In the genomic region with DNA sequence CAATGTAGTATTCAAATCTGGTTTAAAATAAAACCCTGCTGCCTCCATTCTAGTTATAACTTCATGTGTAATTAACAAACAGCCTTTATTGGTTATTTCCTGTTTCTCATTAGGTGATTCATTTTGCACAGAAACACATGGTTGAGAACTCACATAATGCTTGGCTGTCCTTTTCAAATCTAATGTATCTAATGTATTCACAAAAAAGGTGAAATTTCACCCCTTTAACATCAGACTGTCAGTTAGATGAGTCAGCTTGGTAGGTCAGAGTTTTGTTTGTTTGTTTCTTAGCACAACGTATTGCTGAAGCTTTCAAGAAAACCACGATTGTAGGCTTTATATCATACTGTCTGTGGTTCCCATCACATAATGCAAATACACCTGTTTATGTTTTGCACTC, we compare ENCODE assay signal across 16 cellular contexts.
DNase-seq lines count a peak whose midpoint lies in the region; ATAC-seq and TF ChIP-seq lines count a peak whose summit lies in the region.
"Had no signal": no experiment of that assay in that cellular context is flagged by ENCODE, and none has a peak within 500 bp of the region (broad histone marks: within the 10 kb centered on the region; RNA-seq: fewer than 3 reads in every experiment).

No MANE protein-coding gene starts in this region.

- ATAC-seq in HG02870 (IDR thresholded peaks at IDR 0.05; ENCODE audit: unreplicated experiment) = peak; percentile 40

- DNase-seq in GM12865 (ENCODE audit: low read depth) (peak; percentile 28), SW480 (ENCODE audit: low spot score) (peak; percentile 14), fibroblast of mammary gland (ENCODE audit: low read depth) (peak; percentile 25), germinal center (ENCODE audit: low spot score) (no peak)
- DNase-seq in stimulated activated CD4-positive, alpha-beta T cell treated with anti-CD3 and anti-CD28 coated beads, Interleukin-15, amount 100 ng/mL, for 24 hours = no peak
- no peak for DNase-seq in activated T-cell treated with anti-CD3 and anti-CD28 coated beads, Interleukin-2, amount 50 U/mL, for 48 hours
- DNase-seq: C1 segment of cervical spinal cord; DMS 273 treated with DMSO at 0.1 percent for 48 hours; GOT3; NCI-H1105 treated with DMSO at 0.1 percent for 48 hours; NCI-H187; NCI-H345; NK-92 treated with Interleukin-12 subunit alpha and Interleukin-12 subunit beta, amount 100 ng/mL, for 24 hours; RPMI8226; SIG-M5 had no signal

- TF ChIP-seq CTCF in GM12865 (IDR thresholded peaks at IDR 0.05; ENCODE audit: insufficient read depth, low read depth, low read length, missing control alignments) = no peak
- TF ChIP-seq CTCF in fibroblast of mammary gland (conservative IDR thresholded peaks at IDR 0.05; ENCODE audit: control insufficient read depth, insufficient read depth, low read depth, low read length) = no peak

- H3K4me3 ChIP-seq in GM12865 (ENCODE audit: low read depth, low read length) = no peak overlapping the region
- H3K4me3 ChIP-seq in fibroblast of mammary gland (ENCODE audit: control insufficient read depth, low read depth, low read length) = no peak overlapping the region

Comparison
In these comparisons a context has a peak if more than half of its experiments do, and no peak if none do; other contexts are left out.
1. DNase-seq: peak in GM12865 (single experiment), SW480 (single experiment) and fibroblast of mammary gland (single experiment); none in stimulated activated CD4-positive, alpha-beta T cell treated with anti-CD3 and anti-CD28 coated beads, Interleukin-15, amount 100 ng/mL, for 24 hours (single experiment), activated T-cell treated with anti-CD3 and anti-CD28 coated beads, Interleukin-2, amount 50 U/mL, for 48 hours (0 of 2) and germinal center (single experiment).